In genomic region chr5:875931-876330, GRCh38 we compare ENCODE assay signal across 26 cellular contexts. TPM values are rescaled to one million over a fixed set of nuclear protein-coding genes. Genes with fewer than 3 reads are reported as not detected.
"Had no signal": no experiment of that assay in that cellular context is flagged by ENCODE, and none has a peak within 500 bp of the region (broad histone marks: within the 10 kb centered on the region; RNA-seq: fewer than 3 reads in every experiment).

No MANE protein-coding gene starts in this region.

- H3K4me1 Mint-ChIP-seq: activated CD4-positive, alpha-beta T cell treated with anti-CD3 and anti-CD28 coated beads, Interleukin-2, amount 10 ng/mL, durations not matched to agents 7 days and 5 days had no signal

- H3K9me3 ChIP-seq: ascending aorta, esophagus squamous epithelium, gastroesophageal sphincter had no signal

- H3K9me3 Mint-ChIP-seq: activated CD4-positive, alpha-beta T cell treated with anti-CD3 and anti-CD28 coated beads, Interleukin-2, amount 10 ng/mL, durations not matched to agents 7 days and 5 days; activated CD8-positive, alpha-beta T cell treated with anti-CD3 and anti-CD28 coated beads for 36 hours; activated naive CD4-positive, alpha-beta T cell treated with anti-CD3 and anti-CD28 coated beads, Interleukin-2, amount 10 ng/mL, durations not matched to agents 7 days and 5 days; activated naive CD4-positive, alpha-beta T cell treated with anti-CD3 and anti-CD28 coated beads, Interleukin-2, amount 50 U/mL, for 72 hours; activated naive CD8-positive, alpha-beta T cell treated with anti-CD3 and anti-CD28 coated beads, Interleukin-2, amount 10 ng/mL, durations not matched to agents 7 days and 5 days; activated T-cell treated with anti-CD3 and anti-CD28 coated beads, Interleukin-2, amount 50 U/mL, for 72 hours; central memory CD8-positive, alpha-beta T cell; effector memory CD8-positive, alpha-beta T cell had no signal

- H3K27ac Mint-ChIP-seq: activated CD4-positive, alpha-beta T cell treated with anti-CD3 and anti-CD28 coated beads, Interleukin-2, amount 10 ng/mL, durations not matched to agents 7 days and 5 days; activated CD8-positive, alpha-beta T cell treated with anti-CD3 and anti-CD28 coated beads for 36 hours; activated naive CD4-positive, alpha-beta T cell treated with anti-CD3 and anti-CD28 coated beads, Interleukin-2, amount 10 ng/mL, durations not matched to agents 7 days and 5 days; activated naive CD8-positive, alpha-beta T cell treated with anti-CD3 and anti-CD28 coated beads, Interleukin-2, amount 10 ng/mL, durations not matched to agents 7 days and 5 days; activated T-cell treated with anti-CD3 and anti-CD28 coated beads, Interleukin-2, amount 50 U/mL, for 72 hours; effector memory CD8-positive, alpha-beta T cell had no signal

- H3K27ac ChIP-seq: ascending aorta, brain microvascular endothelial cell, epithelial cell of prostate, esophagus squamous epithelium, gastroesophageal sphincter had no signal

- H3K4me1 ChIP-seq: ascending aorta, esophagus squamous epithelium, gastroesophageal sphincter had no signal

- DNase-seq: activated CD4-positive, alpha-beta T cell treated with anti-CD3 and anti-CD28 coated beads for 1 hour; activated CD4-positive, alpha-beta T cell treated with anti-CD3 and anti-CD28 coated beads for 4 hours; activated CD4-positive, alpha-beta T cell treated with anti-CD3 and anti-CD28 coated beads, Interleukin-2, amount 10 ng/mL, durations not matched to agents 7 days and 5 days; activated CD4-positive, alpha-beta T cell treated with anti-CD3 and anti-CD28 coated beads, Interleukin-2, amount 50 U/mL, for 48 hours; activated CD4-positive, CD25-positive, alpha-beta regulatory T cell; activated CD8-positive, alpha-beta memory T cell treated with anti-CD3 and anti-CD28 coated beads for 24 hours; activated CD8-positive, alpha-beta T cell treated with anti-CD3 and anti-CD28 coated beads for 36 hours; activated gamma-delta T cell; activated naive CD4-positive, alpha-beta T cell; activated naive CD4-positive, alpha-beta T cell treated with anti-CD3 and anti-CD28 coated beads, Interleukin-2, amount 10 ng/mL, durations not matched to agents 7 days and 5 days; activated naive CD8-positive, alpha-beta T cell treated with anti-CD3 and anti-CD28 coated beads, Interleukin-2, amount 10 ng/mL, durations not matched to agents 7 days and 5 days; activated T-cell treated with anti-CD3 and anti-CD28 coated beads, Interleukin-2, amount 50 U/mL, for 72 hours; brain microvascular endothelial cell; cortex of kidney; dermis blood vessel endothelial cell; effector CD4-positive, alpha-beta T cell; effector memory CD8-positive, alpha-beta T cell; esophagus squamous epithelium; foreskin melanocyte; head of caudate nucleus; T-helper 2 cell had no signal

- H3K4me3 ChIP-seq: ascending aorta, esophagus squamous epithelium, gastroesophageal sphincter had no signal

- H3K27me3 Mint-ChIP-seq: activated CD4-positive, alpha-beta T cell treated with anti-CD3 and anti-CD28 coated beads, Interleukin-2, amount 10 ng/mL, durations not matched to agents 7 days and 5 days; activated CD8-positive, alpha-beta T cell treated with anti-CD3 and anti-CD28 coated beads for 36 hours; activated naive CD4-positive, alpha-beta T cell treated with anti-CD3 and anti-CD28 coated beads, Interleukin-2, amount 10 ng/mL, durations not matched to agents 7 days and 5 days; activated naive CD8-positive, alpha-beta T cell treated with anti-CD3 and anti-CD28 coated beads, Interleukin-2, amount 10 ng/mL, durations not matched to agents 7 days and 5 days; central memory CD8-positive, alpha-beta T cell; effector memory CD8-positive, alpha-beta T cell had no signal

- ATAC-seq: activated CD8-positive, alpha-beta T cell treated with anti-CD3 and anti-CD28 coated beads for 36 hours; activated naive CD4-positive, alpha-beta T cell treated with anti-CD3 and anti-CD28 coated beads, Interleukin-2, amount 50 U/mL, for 72 hours; activated T-cell treated with anti-CD3 and anti-CD28 coated beads, Interleukin-2, amount 50 U/mL, for 72 hours; effector memory CD8-positive, alpha-beta T cell; gastroesophageal sphincter had no signal

- H3K4me3 Mint-ChIP-seq: activated CD4-positive, alpha-beta T cell treated with anti-CD3 and anti-CD28 coated beads, Interleukin-2, amount 10 ng/mL, durations not matched to agents 7 days and 5 days; activated CD8-positive, alpha-beta T cell treated with anti-CD3 and anti-CD28 coated beads for 36 hours; activated naive CD4-positive, alpha-beta T cell treated with anti-CD3 and anti-CD28 coated beads, Interleukin-2, amount 10 ng/mL, durations not matched to agents 7 days and 5 days; activated naive CD8-positive, alpha-beta T cell treated with anti-CD3 and anti-CD28 coated beads, Interleukin-2, amount 10 ng/mL, durations not matched to agents 7 days and 5 days; activated T-cell treated with anti-CD3 and anti-CD28 coated beads, Interleukin-2, amount 50 U/mL, for 72 hours; central memory CD8-positive, alpha-beta T cell; effector memory CD8-positive, alpha-beta T cell had no signal

- H3K27me3 ChIP-seq: ascending aorta, brain microvascular endothelial cell, esophagus squamous epithelium, gastroesophageal sphincter had no signal

RNA-seq across cellular contexts. Expression of gene TRIP13, which starts 16.8 kb away (rescaled TPM):
- total RNA-seq: ascending aorta had no signal

RNA-seq across cellular contexts. Expression of gene ZDHHC11, which starts 25.1 kb away (rescaled TPM):
- total RNA-seq: ascending aorta had no signal
